ENCODE assay signal across 12 cellular contexts in the genomic region with DNA sequence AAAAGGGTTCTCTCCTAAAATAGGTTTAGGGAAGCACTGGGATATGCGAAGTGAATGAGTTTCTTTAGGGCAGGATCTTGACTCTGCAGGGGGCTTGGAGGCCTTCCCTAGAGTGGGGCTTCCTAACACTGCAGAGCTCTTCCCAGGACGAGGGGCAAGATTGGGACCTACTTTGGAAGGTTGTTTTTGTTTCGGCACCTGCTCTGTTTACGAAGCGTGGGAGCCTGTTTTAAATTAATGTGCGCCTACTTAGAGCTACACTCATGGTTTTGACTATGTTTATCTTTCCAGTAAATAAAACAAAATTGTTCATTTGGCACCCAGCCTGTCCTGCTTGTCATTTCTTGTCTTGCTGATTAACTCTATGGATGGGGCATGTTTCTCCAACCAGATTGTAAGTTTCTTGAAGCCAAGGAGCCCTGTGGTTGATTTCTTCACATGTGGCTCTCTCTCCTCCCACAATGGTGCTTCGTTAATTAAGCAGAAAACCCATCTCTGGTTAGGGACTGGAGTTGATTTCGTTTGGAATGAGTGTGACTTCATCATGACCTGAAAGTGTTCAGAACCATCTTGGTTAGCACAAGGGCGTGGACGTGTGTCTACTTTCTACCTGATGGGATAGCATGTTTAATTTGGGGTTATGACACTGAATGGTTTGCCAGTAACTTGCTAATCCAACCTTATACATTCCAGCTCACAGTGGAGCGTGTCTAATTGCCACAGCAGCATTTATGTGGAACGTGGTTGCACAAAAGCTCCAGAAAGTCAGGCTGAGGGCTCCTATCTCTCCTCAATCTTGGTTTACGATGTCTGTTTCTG.
DNase-seq lines count a peak whose midpoint lies in the region; ATAC-seq and TF ChIP-seq lines count a peak whose summit lies in the region.
"Had no signal": no experiment of that assay in that cellular context is flagged by ENCODE, and none has a peak within 500 bp of the region (broad histone marks: within the 10 kb centered on the region; RNA-seq: fewer than 3 reads in every experiment).

No MANE protein-coding gene starts in this region.

- H3K9me3 ChIP-seq in mesenchymal stem cell (ENCODE audit: control insufficient read depth, low read length): no peaks in the 10 kb centered on the region
- no peaks in the 10 kb centered on the region for H3K9me3 ChIP-seq in uterus
- H3K9me3 ChIP-seq in CD8-positive, alpha-beta memory T cell (ENCODE audit: low read length): no peaks in the 10 kb centered on the region
- H3K9me3 ChIP-seq: A549 had no signal

- no peak overlapping the region for H2BK5ac ChIP-seq in mesenchymal stem cell (ENCODE audit: low read depth, low read length, poor library complexity, severe bottlenecking)

- H3K4me1 Mint-ChIP-seq in naive thymus-derived CD8-positive, alpha-beta T cell: peaks cover 16 to 33% (median 25%) of the 10 kb centered on the region in 4 donors
- peaks cover 24 to 32% (median 24%) of the 10 kb centered on the region in 3 donors for H3K4me1 Mint-ChIP-seq in CD8-positive, alpha-beta memory T cell

- H3K36me3 ChIP-seq in mesenchymal stem cell (ENCODE audit: control insufficient read depth in 1 of 2, insufficient read depth in 2 of 2, low read depth in 1 of 2, low read length in 2 of 2) (peaks cover 4 to 6% of the 10 kb centered on the region in 2 experiments), uterus (no peaks in the 10 kb centered on the region)
- H3K36me3 ChIP-seq in CD8-positive, alpha-beta memory T cell (ENCODE audit: insufficient read depth, low read length): no peaks in the 10 kb centered on the region

- H3K27me3 ChIP-seq in mesenchymal stem cell (ENCODE audit: control insufficient read depth in 1 of 2, insufficient read depth in 1 of 2, low read length in 2 of 2) (no peaks in the 10 kb centered on the region), uterus (no peaks in the 10 kb centered on the region)
- no peaks in the 10 kb centered on the region for H3K27me3 ChIP-seq in CD8-positive, alpha-beta memory T cell (ENCODE audit: insufficient read depth, low read length, poor library complexity, severe bottlenecking)

- H4K8ac ChIP-seq in mesenchymal stem cell (ENCODE audit: low read length): no peak overlapping the region

- H2BK15ac ChIP-seq in mesenchymal stem cell (ENCODE audit: low read depth, poor library complexity, severe bottlenecking): peak overlapping the region; percentile 78

- peaks cover 0 to 3% (median 0%) of the 10 kb centered on the region in 5 donors for H3K27me3 Mint-ChIP-seq in naive thymus-derived CD8-positive, alpha-beta T cell
- H3K27me3 Mint-ChIP-seq in CD8-positive, alpha-beta memory T cell: peaks cover 5 to 11% of the 10 kb centered on the region in 2 donors

- no peak overlapping the region for H3K4me3 Mint-ChIP-seq in naive thymus-derived CD8-positive, alpha-beta T cell
- H3K4me3 Mint-ChIP-seq in CD8-positive, alpha-beta memory T cell: no peak overlapping the region

- TF ChIP-seq CTCF in uterus (IDR thresholded peaks at IDR 0.05): no peak

- H3K4me3 ChIP-seq in mesenchymal stem cell (ENCODE audit: insufficient read depth in 1 of 2, low read depth in 1 of 2, low read length in 2 of 2) (no peak overlapping the region), uterus (no peak overlapping the region)
- H3K4me3 ChIP-seq in CD8-positive, alpha-beta memory T cell (ENCODE audit: low read length): no peak overlapping the region
- H3K4me3 ChIP-seq: A549 had no signal

- H3K36me3 Mint-ChIP-seq in naive thymus-derived CD8-positive, alpha-beta T cell: peaks cover 0 to 4% (median 3%) of the 10 kb centered on the region in 3 donors
- peaks cover 0 to 8% (median 0%) of the 10 kb centered on the region in 3 donors for H3K36me3 Mint-ChIP-seq in CD8-positive, alpha-beta memory T cell

- H3K79me1 ChIP-seq in mesenchymal stem cell (replicated peaks; ENCODE audit: low read length, poor library complexity, severe bottlenecking): peaks cover 19% of the 10 kb centered on the region

- H2BK12ac ChIP-seq in mesenchymal stem cell (ENCODE audit: low read length in 2 of 2): peak overlapping the region in 1 of 2 experiments; percentile 9

- DNase-seq in NCI-H345 (lab: John Stamatoyannopoulos, UW): peak; percentile 18
- no peak for DNase-seq in NCI-H345 treated with DMSO at 0.1 percent for 48 hours (lab: John Stamatoyannopoulos, UW; ENCODE audit: unreplicated experiment)
- no peak for DNase-seq in caudate nucleus (lab: John Stamatoyannopoulos, UW)
- peak; percentile 76 for DNase-seq in mesenchymal stem cell
- no peak for DNase-seq in uterus
- no peak for DNase-seq in naive thymus-derived CD8-positive, alpha-beta T cell
- DNase-seq in medulla oblongata (ENCODE audit: extremely low spot score): no peak
- no peak for DNase-seq in CD8-positive, alpha-beta memory T cell
- DNase-seq: activated CD4-positive, alpha-beta T cell treated with anti-CD3 and anti-CD28 coated beads, Interleukin-2, amount 50 U/mL, for 4 hours; activated naive CD4-positive, alpha-beta T cell treated with anti-CD3 and anti-CD28 coated beads, Interleukin-2, amount 50 U/mL, for 16 hours; NCI-H510A treated with DMSO at 0.1 percent for 48 hours had no signal

- H3K9me3 Mint-ChIP-seq in naive thymus-derived CD8-positive, alpha-beta T cell: no peaks in the 10 kb centered on the region
- no peaks in the 10 kb centered on the region for H3K9me3 Mint-ChIP-seq in CD8-positive, alpha-beta memory T cell

- H3K14ac ChIP-seq in mesenchymal stem cell (ENCODE audit: low read length in 2 of 2): no peak overlapping the region

- 43% methylated on average over 7 of the region's 13 CpGs for WGBS in mesenchymal stem cell

- H3K4ac ChIP-seq in mesenchymal stem cell (ENCODE audit: low read depth in 1 of 2, low read length in 2 of 2): peak overlapping the region in 1 of 2 experiments; percentile 32

- peak overlapping the region; percentile 34 to 83 for H3K18ac ChIP-seq in mesenchymal stem cell (ENCODE audit: low read depth in 1 of 2, low read length in 2 of 2)

- no peak for TF ChIP-seq POLR2A in uterus (IDR thresholded peaks at IDR 0.05)

- POLR2A ChIA-PET in naive thymus-derived CD8-positive, alpha-beta T cell (lab: Charles Lee): no interaction called here
- POLR2A ChIA-PET in CD8-positive, alpha-beta memory T cell (lab: Charles Lee): no interaction called here

- H2AK5ac ChIP-seq in mesenchymal stem cell (ENCODE audit: low read length, severe bottlenecking): peak overlapping the region; percentile 68

- CTCF ChIA-PET in CD8-positive, alpha-beta memory T cell (lab: Charles Lee): no interaction called here

- H3K27ac Mint-ChIP-seq in naive thymus-derived CD8-positive, alpha-beta T cell: no peak overlapping the region
- peak overlapping the region in 1 of 8 donors; percentile 29 for H3K27ac Mint-ChIP-seq in CD8-positive, alpha-beta memory T cell

- peak overlapping the region; percentile 36 for H3K27ac ChIP-seq in caudate nucleus (ENCODE audit: low read depth, low read length)
- peak overlapping the region; percentile 84 for H3K27ac ChIP-seq in mesenchymal stem cell (ENCODE audit: low read length, poor library complexity, severe bottlenecking)
- H3K27ac ChIP-seq in uterus: peak overlapping the region; percentile 62 to 70
- H3K27ac ChIP-seq in CD8-positive, alpha-beta memory T cell (ENCODE audit: low read depth, low read length): no peak overlapping the region

- no peak overlapping the region for H3K23ac ChIP-seq in mesenchymal stem cell (ENCODE audit: low read length in 2 of 2)

- no peak overlapping the region for H3K9ac ChIP-seq in mesenchymal stem cell (ENCODE audit: low read length)

- H3K4me1 ChIP-seq in mesenchymal stem cell (ENCODE audit: control insufficient read depth, insufficient read depth, low read depth, low read length) (peaks cover 36% of the 10 kb centered on the region), uterus (peaks cover 0 to 6% of the 10 kb centered on the region in 2 donors)
- H3K4me1 ChIP-seq in CD8-positive, alpha-beta memory T cell (ENCODE audit: insufficient read depth, low read length): peaks cover 19% of the 10 kb centered on the region

- peak overlapping the region; percentile 54 for H2BK120ac ChIP-seq in mesenchymal stem cell (ENCODE audit: low read depth, low read length)

- no peak overlapping the region for H2AFZ ChIP-seq in mesenchymal stem cell (ENCODE audit: low read depth, low read length)

- H4K91ac ChIP-seq in mesenchymal stem cell (ENCODE audit: low read length): no peak overlapping the region

- no peak overlapping the region for H3K4me2 ChIP-seq in mesenchymal stem cell (ENCODE audit: low read length, poor library complexity, severe bottlenecking)
- H3K4me2 ChIP-seq: A549 had no signal

- intact Hi-C loops in uterus (cut with DNase I; ENCODE audit: low total_unique reads): no loop called here

- no peak for ATAC-seq in naive thymus-derived CD8-positive, alpha-beta T cell
- ATAC-seq: A549 had no signal

Comparison
In these comparisons a context has a peak if more than half of its experiments do, and no peak if none do; other contexts are left out.
1. DNase-seq: peak in NCI-H345 (single experiment) and mesenchymal stem cell (single experiment); none in NCI-H345 treated with DMSO at 0.1 percent for 48 hours (single experiment), caudate nucleus (0 of 61), uterus (0 of 2), naive thymus-derived CD8-positive, alpha-beta T cell (0 of 10), medulla oblongata (single experiment) and CD8-positive, alpha-beta memory T cell (0 of 5).